Comparison of ENCODE assay signal across 9 cellular contexts in genomic region chr7:2299131-2299829, GRCh38. TPM values are rescaled to one million over a fixed set of nuclear protein-coding genes. Genes with fewer than 3 reads are reported as not detected.
A peak's percentile ranks its signal among the peaks of the same experiment; 100 is the strongest.
DNase-seq lines count a peak whose midpoint lies in the region; ATAC-seq lines count a peak whose summit lies in the region.
"Had no signal": no experiment of that assay in that cellular context is flagged by ENCODE, and none has a peak within 500 bp of the region (broad histone marks: within the 10 kb centered on the region; RNA-seq: fewer than 3 reads in every experiment).

No MANE protein-coding gene starts in this region.

- CTCF ChIA-PET in activated CD4-positive, alpha-beta T cell treated with anti-CD3 and anti-CD28 coated beads for 36 hours (lab: Charles Lee) = interaction anchor here (0.6 to 0.8 kb wide), 2 partner anchors 11 to 19 kb away, joined by 3 read pairs; no protein-coding TSS in a partner anchor
- CTCF ChIA-PET in activated CD4-positive, alpha-beta T cell treated with anti-CD3 and anti-CD28 coated beads, Interleukin-2, amount 10 ng/mL, durations not matched to agents 7 days and 5 days (lab: Charles Lee) = interaction anchor here (0.6 kb wide), 1 partner anchor 148 kb away, joined by 6 read pairs; no protein-coding TSS in a partner anchor

- peaks cover 24% of the 10 kb centered on the region for H3K4me1 Mint-ChIP-seq in activated CD4-positive, alpha-beta T cell treated with anti-CD3 and anti-CD28 coated beads for 36 hours
- H3K4me1 Mint-ChIP-seq in activated CD4-positive, alpha-beta T cell treated with anti-CD3 and anti-CD28 coated beads, Interleukin-2, amount 10 ng/mL, durations not matched to agents 7 days and 5 days = peaks cover 10% of the 10 kb centered on the region

- peak; percentile 66 for ATAC-seq in activated CD4-positive, alpha-beta T cell treated with anti-CD3 and anti-CD28 coated beads for 36 hours
- peak; percentile 62 for ATAC-seq in HG02885 (IDR thresholded peaks at IDR 0.05; ENCODE audit: poor library complexity, unreplicated experiment)
- ATAC-seq: A549 had no signal

- intact Hi-C loops in activated CD4-positive, alpha-beta T cell treated with anti-CD3 and anti-CD28 coated beads for 36 hours (cut with DNase I, micrococcal nuclease) = no loop called here

- POLR2A ChIA-PET in activated CD4-positive, alpha-beta T cell treated with anti-CD3 and anti-CD28 coated beads for 36 hours (lab: Charles Lee) = no interaction called here
- POLR2A ChIA-PET in activated CD4-positive, alpha-beta T cell treated with anti-CD3 and anti-CD28 coated beads, Interleukin-2, amount 10 ng/mL, durations not matched to agents 7 days and 5 days (lab: Charles Lee) = no interaction called here

- H3K36me3 Mint-ChIP-seq in activated CD4-positive, alpha-beta T cell treated with anti-CD3 and anti-CD28 coated beads for 36 hours (ENCODE audit: low read depth) = no peaks in the 10 kb centered on the region
- H3K36me3 Mint-ChIP-seq in activated CD4-positive, alpha-beta T cell treated with anti-CD3 and anti-CD28 coated beads, Interleukin-2, amount 10 ng/mL, durations not matched to agents 7 days and 5 days (ENCODE audit: low read depth) = no peaks in the 10 kb centered on the region

- DNase-seq in activated CD4-positive, alpha-beta T cell treated with anti-CD3 and anti-CD28 coated beads for 36 hours = peak; percentile 72
- DNase-seq in activated CD4-positive, alpha-beta T cell treated with anti-CD3 and anti-CD28 coated beads, Interleukin-2, amount 10 ng/mL, durations not matched to agents 7 days and 5 days = no peak
- DNase-seq in astrocyte of the hippocampus (ENCODE audit: low read depth, low spot score) (peak; percentile 48), non-pigmented ciliary epithelial cell (ENCODE audit: low read depth) (peak; percentile 77), globus pallidus (ENCODE audit: low spot score) (no peak), SIG-M5 (lab: John Stamatoyannopoulos, UW) (no peak)
- no peak for DNase-seq in activated effector memory CD4-positive, alpha-beta T cell treated with Interleukin-2 at 50 U/mL for 16 hours

- H3K27ac Mint-ChIP-seq in activated CD4-positive, alpha-beta T cell treated with anti-CD3 and anti-CD28 coated beads for 36 hours = peak overlapping the region; percentile 71
- H3K27ac Mint-ChIP-seq in activated CD4-positive, alpha-beta T cell treated with anti-CD3 and anti-CD28 coated beads, Interleukin-2, amount 10 ng/mL, durations not matched to agents 7 days and 5 days = no peak overlapping the region

- no peaks in the 10 kb centered on the region for H3K27me3 Mint-ChIP-seq in activated CD4-positive, alpha-beta T cell treated with anti-CD3 and anti-CD28 coated beads for 36 hours
- no peaks in the 10 kb centered on the region for H3K27me3 Mint-ChIP-seq in activated CD4-positive, alpha-beta T cell treated with anti-CD3 and anti-CD28 coated beads, Interleukin-2, amount 10 ng/mL, durations not matched to agents 7 days and 5 days

- no peak overlapping the region for H3K4me3 Mint-ChIP-seq in activated CD4-positive, alpha-beta T cell treated with anti-CD3 and anti-CD28 coated beads for 36 hours
- no peak overlapping the region for H3K4me3 Mint-ChIP-seq in activated CD4-positive, alpha-beta T cell treated with anti-CD3 and anti-CD28 coated beads, Interleukin-2, amount 10 ng/mL, durations not matched to agents 7 days and 5 days

- no peaks in the 10 kb centered on the region for H3K9me3 Mint-ChIP-seq in activated CD4-positive, alpha-beta T cell treated with anti-CD3 and anti-CD28 coated beads for 36 hours (ENCODE audit: low read depth)
- no peaks in the 10 kb centered on the region for H3K9me3 Mint-ChIP-seq in activated CD4-positive, alpha-beta T cell treated with anti-CD3 and anti-CD28 coated beads, Interleukin-2, amount 10 ng/mL, durations not matched to agents 7 days and 5 days

RNA-seq across cellular contexts. Expression of gene SNX8, which starts 15.0 kb away (rescaled TPM):
- 10 to 100 TPM; 37.1 to 42.4 TPM for total RNA-seq in activated CD4-positive, alpha-beta T cell treated with anti-CD3 and anti-CD28 coated beads for 36 hours
- 10 to 100 TPM; 27.2 to 28.0 TPM for total RNA-seq in activated CD4-positive, alpha-beta T cell treated with anti-CD3 and anti-CD28 coated beads, Interleukin-2, amount 10 ng/mL, durations not matched to agents 7 days and 5 days

RNA-seq across cellular contexts. Expression of gene EIF3B, which starts 55.3 kb away (rescaled TPM):
- total RNA-seq in activated CD4-positive, alpha-beta T cell treated with anti-CD3 and anti-CD28 coated beads for 36 hours = 100 to 1,000 TPM; 185 to 227 TPM
- 100 to 1,000 TPM; 148 to 158 TPM for total RNA-seq in activated CD4-positive, alpha-beta T cell treated with anti-CD3 and anti-CD28 coated beads, Interleukin-2, amount 10 ng/mL, durations not matched to agents 7 days and 5 days

RNA-seq across cellular contexts. Expression of gene NUDT1, which starts 57.3 kb away (rescaled TPM):
- total RNA-seq in activated CD4-positive, alpha-beta T cell treated with anti-CD3 and anti-CD28 coated beads for 36 hours = 100 to 1,000 TPM in 1 of 2 experiments, 10 to 100 TPM in 1; 52.5 to 100 TPM
- 100 to 1,000 TPM in 1 of 2 experiments, 10 to 100 TPM in 1; 77.4 to 104 TPM for total RNA-seq in activated CD4-positive, alpha-beta T cell treated with anti-CD3 and anti-CD28 coated beads, Interleukin-2, amount 10 ng/mL, durations not matched to agents 7 days and 5 days

RNA-seq across cellular contexts. Expression of gene MRM2, which starts 57.3 kb away (rescaled TPM):
- total RNA-seq in activated CD4-positive, alpha-beta T cell treated with anti-CD3 and anti-CD28 coated beads for 36 hours = 10 to 100 TPM; 28.7 to 32.1 TPM
- 10 to 100 TPM; 28.6 to 28.8 TPM for total RNA-seq in activated CD4-positive, alpha-beta T cell treated with anti-CD3 and anti-CD28 coated beads, Interleukin-2, amount 10 ng/mL, durations not matched to agents 7 days and 5 days

Comparison
In these comparisons a context has a peak if more than half of its experiments do, and no peak if none do; other contexts are left out.
1. DNase-seq: peak in activated CD4-positive, alpha-beta T cell treated with anti-CD3 and anti-CD28 coated beads for 36 hours (single experiment), astrocyte of the hippocampus (single experiment) and non-pigmented ciliary epithelial cell (single experiment); none in activated CD4-positive, alpha-beta T cell treated with anti-CD3 and anti-CD28 coated beads, Interleukin-2, amount 10 ng/mL, durations not matched to agents 7 days and 5 days (single experiment), globus pallidus (single experiment), activated effector memory CD4-positive, alpha-beta T cell treated with Interleukin-2 at 50 U/mL for 16 hours (single experiment) and SIG-M5 (single experiment).